In genomic region chr19:42440357-42441046, GRCh38 we compare ENCODE assay signal across 8 cellular contexts. TPM values are rescaled to one million over a fixed set of nuclear protein-coding genes. Genes with fewer than 3 reads are reported as not detected.
DNase-seq lines count a peak whose midpoint lies in the region; TF ChIP-seq lines count a peak whose summit lies in the region.

No MANE protein-coding gene starts in this region.

- peaks cover 5% of the 10 kb centered on the region for H3K27me3 Mint-ChIP-seq in glutamatergic neuron (ENCODE audit: unreplicated experiment)

- no peak overlapping the region for H3K4me3 Mint-ChIP-seq in glutamatergic neuron (ENCODE audit: unreplicated experiment)

- TF ChIP-seq POLR2A in prostate gland (IDR thresholded peaks at IDR 0.05) (no peak), vagina (IDR thresholded peaks at IDR 0.05) (no peak)

- H3K36me3 ChIP-seq in prostate gland (no peaks in the 10 kb centered on the region), vagina (no peaks in the 10 kb centered on the region)

- intact Hi-C loops in prostate gland (cut with DNase I): no loop called here
- intact Hi-C loops in vagina (cut with DNase I): no loop called here

- H3K27ac Mint-ChIP-seq in glutamatergic neuron (ENCODE audit: unreplicated experiment): no peak overlapping the region

- H3K4me1 ChIP-seq in prostate gland (replicated peaks): no peaks in the 10 kb centered on the region
- H3K4me1 ChIP-seq in vagina: peaks cover 11% of the 10 kb centered on the region

- TF ChIP-seq CTCF in glutamatergic neuron (IDR thresholded peaks at IDR 0.05; ENCODE audit: partially characterized antibody, unreplicated experiment) (peak; percentile 98), prostate gland (IDR thresholded peaks at IDR 0.05) (peak; percentile 57 to 83 (median 68)), vagina (IDR thresholded peaks at IDR 0.05) (peak; percentile 33 to 81 (median 63))

- no peaks in the 10 kb centered on the region for H3K36me3 Mint-ChIP-seq in glutamatergic neuron (ENCODE audit: unreplicated experiment)

- H3K27ac ChIP-seq in prostate gland (peak overlapping the region in 1 of 2 donors; percentile 12), vagina (no peak overlapping the region)

- H3K9me3 Mint-ChIP-seq in glutamatergic neuron (ENCODE audit: unreplicated experiment): peaks cover 3% of the 10 kb centered on the region

- peaks cover 9% of the 10 kb centered on the region for H3K4me1 Mint-ChIP-seq in glutamatergic neuron (ENCODE audit: low read depth, unreplicated experiment)

- H3K4me3 ChIP-seq in prostate gland: no peak overlapping the region
- no peak overlapping the region for H3K4me3 ChIP-seq in vagina

- H3K9me3 ChIP-seq in prostate gland: no peaks in the 10 kb centered on the region
- no peaks in the 10 kb centered on the region for H3K9me3 ChIP-seq in vagina

- DNase-seq in D341Med (ENCODE audit: low spot score): peak; percentile 86
- peak; percentile 41 for DNase-seq in HT1080 (ENCODE audit: low read depth)
- DNase-seq in SK-N-DZ (ENCODE audit: low spot score): peak; percentile 44
- peak; percentile 74 for DNase-seq in activated gamma-delta T cell treated with anti-CD3 and anti-CD28 coated beads, Interleukin-2, amount 50 U/mL, for 16 hours (ENCODE audit: low read depth)
- peak; percentile 85 for DNase-seq in glutamatergic neuron
- peak; percentile 33 for DNase-seq in prostate gland (ENCODE audit: low spot score)
- no peak for DNase-seq in vagina (ENCODE audit: extremely low spot score in 2 of 2)
- DNase-seq in pons (ENCODE audit: low spot score): no peak

- 29% methylated on average over 16 of the region's 16 CpGs for WGBS in prostate gland

- H3K27me3 ChIP-seq in prostate gland (replicated peaks; ENCODE audit: insufficient read depth) (no peaks in the 10 kb centered on the region), vagina (no peaks in the 10 kb centered on the region)

RNA-seq across cellular contexts. Expression of gene CXCL17, which starts 2.2 kb away (rescaled TPM):
- total RNA-seq in HT1080 (2014; rRNA removed; shearing (Covaris generic)): not detected in 2 replicates
- not detected in 2 replicates for polyA plus RNA-seq in HT1080 (2015; cell fraction: cytosol; rRNA removed)
- polyA plus RNA-seq in HT1080 (2015; cell fraction: nucleus; rRNA removed): not detected in 2 replicates
- polyA plus RNA-seq in SK-N-DZ (2014; cell fraction: cytosol; rRNA removed): not detected in 2 replicates
- not detected in 2 replicates for polyA plus RNA-seq in SK-N-DZ (2014; cell fraction: nucleus; rRNA removed)
- total RNA-seq in glutamatergic neuron (ENCODE audit: unreplicated experiment) (not detected), prostate gland (1 to 10 TPM; 2.4 to 4.8 TPM), vagina (2.9 TPM)

RNA-seq across cellular contexts. Expression of gene LIPE, which starts 13.3 kb away (rescaled TPM):
- total RNA-seq in HT1080 (2014; rRNA removed; shearing (Covaris generic)): not detected in 2 replicates
- polyA plus RNA-seq in HT1080 (2015; cell fraction: cytosol; rRNA removed): 0.09 and 0.24 TPM in 2 replicates
- 0.31 and 0.87 TPM in 2 replicates for polyA plus RNA-seq in HT1080 (2015; cell fraction: nucleus; rRNA removed)
- 3.8 and 6.9 TPM in 2 replicates for polyA plus RNA-seq in SK-N-DZ (2014; cell fraction: cytosol; rRNA removed)
- 4.3 and 4.7 TPM in 2 replicates for polyA plus RNA-seq in SK-N-DZ (2014; cell fraction: nucleus; rRNA removed)
- total RNA-seq in glutamatergic neuron (ENCODE audit: unreplicated experiment) (39.0 TPM), prostate gland (10 to 100 TPM; 10.2 to 24.8 TPM), vagina (102 TPM)

RNA-seq across cellular contexts. Expression of gene CNFN, which starts 50.4 kb away (rescaled TPM):
- not detected in 2 replicates for total RNA-seq in HT1080 (2014; rRNA removed; shearing (Covaris generic))
- 0.99 TPM in 1 of 2 replicates, not detected in the other for polyA plus RNA-seq in HT1080 (2015; cell fraction: cytosol; rRNA removed)
- polyA plus RNA-seq in HT1080 (2015; cell fraction: nucleus; rRNA removed): not detected in 2 replicates
- not detected in 2 replicates for polyA plus RNA-seq in SK-N-DZ (2014; cell fraction: cytosol; rRNA removed)
- polyA plus RNA-seq in SK-N-DZ (2014; cell fraction: nucleus; rRNA removed): 0.76 TPM in 1 of 2 replicates, not detected in the other
- 2.8 TPM for total RNA-seq in glutamatergic neuron (ENCODE audit: unreplicated experiment)
- 1 to 10 TPM; 3.4 to 9.4 TPM for total RNA-seq in prostate gland
- 106 TPM for total RNA-seq in vagina

Comparison
In these comparisons a context has a peak if more than half of its experiments do, and no peak if none do; other contexts are left out.
1. DNase-seq: peak in D341Med (single experiment), HT1080 (single experiment), SK-N-DZ (single experiment), activated gamma-delta T cell treated with anti-CD3 and anti-CD28 coated beads, Interleukin-2, amount 50 U/mL, for 16 hours (single experiment), glutamatergic neuron (single experiment) and prostate gland (single experiment); none in vagina (0 of 2) and pons (single experiment).
2. RNA of gene LIPE, which starts 13.3 kb away (total RNA-seq): 102 TPM in vagina (single experiment), 39.0 TPM in glutamatergic neuron (single experiment) and 10.2 to 24.8 TPM in prostate gland; not detected in HT1080; every median in the first group is over 10 times any median in the second.
3. RNA of gene CNFN, which starts 50.4 kb away (total RNA-seq): 106 TPM in vagina (single experiment); 3.4 to 9.4 TPM in prostate gland, 2.8 TPM in glutamatergic neuron (single experiment) and not detected in HT1080; every median in the first group is over 10 times any median in the second.
4. Peak in every context shown above with its lines, with median percentiles within 50 percentile points of each other: CTCF ChIP-seq.